ENCODE assay signal across 15 cellular contexts in genomic region chr16:59783191-59783590, GRCh38.
"Had no signal": no experiment of that assay in that cellular context is flagged by ENCODE, and none has a peak within 500 bp of the region (broad histone marks: within the 10 kb centered on the region; RNA-seq: fewer than 3 reads in every experiment).

No MANE protein-coding gene starts in this region.

- ATAC-seq: left colon; naive thymus-derived CD4-positive, alpha-beta T cell; right lobe of liver; upper lobe of right lung had no signal

- H3K27ac ChIP-seq: ovary, right lobe of liver, spleen, stomach, thoracic aorta, upper lobe of right lung had no signal

- H3K9me3 ChIP-seq: ovary, right lobe of liver, thoracic aorta had no signal

- DNase-seq: activated CD4-positive, alpha-beta T cell treated with anti-CD3 and anti-CD28 coated beads, Interleukin-2, amount 10 ng/mL, durations not matched to agents 7 days and 5 days; activated CD8-positive, alpha-beta memory T cell treated with anti-CD3 and anti-CD28 coated beads, Interleukin-2, amount 50 U/mL, for 48 hours; activated naive CD8-positive, alpha-beta T cell treated with anti-CD3 and anti-CD28 coated beads for 36 hours; amygdala; effector CD8-positive, alpha-beta T cell; left colon; naive thymus-derived CD4-positive, alpha-beta T cell; ovary; right lobe of liver; spleen; stomach; upper lobe of right lung had no signal

- H3K36me3 ChIP-seq: ovary, right lobe of liver, spleen, stomach, thoracic aorta, upper lobe of right lung had no signal

- H3K4me1 ChIP-seq: right lobe of liver, spleen, stomach, upper lobe of right lung had no signal

- H3K4me3 ChIP-seq: ovary, right lobe of liver, spleen, stomach, thoracic aorta, upper lobe of right lung had no signal

- FAIRE-seq: endothelial cell of umbilical vein, islet of Langerhans had no signal

- H3K27me3 ChIP-seq: ovary, right lobe of liver, spleen, stomach, upper lobe of right lung had no signal
